ENCODE assay signal across 25 cellular contexts in the genomic region with DNA sequence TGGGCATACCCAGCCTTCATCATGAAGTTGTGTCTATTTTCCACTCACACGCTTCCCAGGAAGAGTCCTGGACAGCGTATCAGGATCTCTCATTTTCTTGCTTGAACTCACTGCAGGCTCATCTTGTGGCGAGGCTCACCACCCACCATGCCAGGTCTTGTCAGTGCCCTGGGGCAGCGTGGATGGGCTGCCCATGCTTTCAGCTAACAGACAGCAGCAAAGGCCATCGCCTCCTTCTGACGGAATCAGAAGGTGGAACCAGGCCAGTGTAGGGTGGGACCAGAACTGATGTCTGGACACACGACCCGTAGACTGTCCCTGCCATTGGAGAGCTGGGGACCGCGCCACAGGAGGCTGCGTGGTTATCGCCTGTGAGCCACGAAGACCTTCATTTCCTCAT.
"Had no signal": no experiment of that assay in that cellular context is flagged by ENCODE, and none has a peak within 500 bp of the region (broad histone marks: within the 10 kb centered on the region; RNA-seq: fewer than 3 reads in every experiment).

No MANE protein-coding gene starts in this region.

- H3K4me3 Mint-ChIP-seq: activated CD4-positive, alpha-beta memory T cell treated with anti-CD3 and anti-CD28 coated beads for 36 hours; activated CD4-positive, alpha-beta T cell treated with anti-CD3 and anti-CD28 coated beads, Interleukin-2, amount 10 ng/mL, durations not matched to agents 7 days and 5 days; activated naive CD4-positive, alpha-beta T cell treated with anti-CD3 and anti-CD28 coated beads, Interleukin-2, amount 10 ng/mL, durations not matched to agents 7 days and 5 days; activated naive CD8-positive, alpha-beta T cell treated with anti-CD3 and anti-CD28 coated beads for 36 hours had no signal

- DNase-seq: activated CD4-positive, alpha-beta memory T cell treated with anti-CD3 and anti-CD28 coated beads for 36 hours; activated CD4-positive, alpha-beta T cell treated with anti-CD3 and anti-CD28 coated beads, Interleukin-2, amount 10 ng/mL, durations not matched to agents 7 days and 5 days; activated CD4-positive, CD25-positive, alpha-beta regulatory T cell; activated gamma-delta T cell treated with Interleukin-2 at 50 U/mL for 16 hours; activated naive CD4-positive, alpha-beta T cell treated with anti-CD3 and anti-CD28 coated beads, Interleukin-2, amount 10 ng/mL, durations not matched to agents 7 days and 5 days; activated naive CD8-positive, alpha-beta T cell treated with anti-CD3 and anti-CD28 coated beads for 36 hours; activated T-cell treated with anti-CD3 and anti-CD28 coated beads for 4 hours; activated T-cell treated with anti-CD3 and anti-CD28 coated beads, Interleukin-2, amount 50 U/mL, for 48 hours; brain microvascular endothelial cell; Karpas-422; MM.1S; NCI-H1105 treated with DMSO at 0.1 percent for 48 hours; NCI-H1436 treated with DMSO at 0.1 percent for 48 hours; NCI-H187; NCI-H2081; NCI-H510A treated with DMSO at 0.1 percent for 48 hours; NCI-H69; NK-92 treated with Interleukin-12 subunit alpha and Interleukin-12 subunit beta, amount 100 ng/mL, for 24 hours; PC-3; SHP77 treated with DMSO at 0.1 percent for 48 hours; T-helper 1 cell had no signal

- H3K36me3 Mint-ChIP-seq: activated CD4-positive, alpha-beta memory T cell treated with anti-CD3 and anti-CD28 coated beads for 36 hours; activated naive CD4-positive, alpha-beta T cell treated with anti-CD3 and anti-CD28 coated beads, Interleukin-2, amount 10 ng/mL, durations not matched to agents 7 days and 5 days; activated naive CD8-positive, alpha-beta T cell treated with anti-CD3 and anti-CD28 coated beads for 36 hours had no signal

- ATAC-seq: K562, PC-3 had no signal

- FAIRE-seq: K562, RCC 7860 had no signal

- H3K4me3 ChIP-seq: K562 had no signal

- H3K4me1 Mint-ChIP-seq: activated CD4-positive, alpha-beta T cell treated with anti-CD3 and anti-CD28 coated beads, Interleukin-2, amount 10 ng/mL, durations not matched to agents 7 days and 5 days; activated naive CD4-positive, alpha-beta T cell treated with anti-CD3 and anti-CD28 coated beads, Interleukin-2, amount 10 ng/mL, durations not matched to agents 7 days and 5 days; activated naive CD8-positive, alpha-beta T cell treated with anti-CD3 and anti-CD28 coated beads for 36 hours had no signal

- H3K27me3 Mint-ChIP-seq: activated naive CD4-positive, alpha-beta T cell treated with anti-CD3 and anti-CD28 coated beads, Interleukin-2, amount 10 ng/mL, durations not matched to agents 7 days and 5 days had no signal

- H3K9me3 Mint-ChIP-seq: activated CD4-positive, alpha-beta memory T cell treated with anti-CD3 and anti-CD28 coated beads for 36 hours; activated CD4-positive, alpha-beta T cell treated with anti-CD3 and anti-CD28 coated beads, Interleukin-2, amount 10 ng/mL, durations not matched to agents 7 days and 5 days; activated naive CD4-positive, alpha-beta T cell treated with anti-CD3 and anti-CD28 coated beads, Interleukin-2, amount 10 ng/mL, durations not matched to agents 7 days and 5 days; activated naive CD8-positive, alpha-beta T cell treated with anti-CD3 and anti-CD28 coated beads for 36 hours; activated T-helper 2 cell treated with anti-CD3 and anti-CD28 coated beads, Interferon-gamma antibody, Interleukin-2, Interleukin-4, amounts not matched to agents 10 μg/mL and 5 μg/mL and 100 μg/mL, durations not matched to agents 14 hours and 24 hours and 36 hours had no signal

- H3K27ac Mint-ChIP-seq: activated CD4-positive, alpha-beta memory T cell treated with anti-CD3 and anti-CD28 coated beads for 36 hours; activated CD4-positive, alpha-beta T cell treated with anti-CD3 and anti-CD28 coated beads, Interleukin-2, amount 10 ng/mL, durations not matched to agents 7 days and 5 days; activated naive CD4-positive, alpha-beta T cell treated with anti-CD3 and anti-CD28 coated beads, Interleukin-2, amount 10 ng/mL, durations not matched to agents 7 days and 5 days; activated naive CD8-positive, alpha-beta T cell treated with anti-CD3 and anti-CD28 coated beads for 36 hours; activated T-helper 2 cell treated with anti-CD3 and anti-CD28 coated beads, Interferon-gamma antibody, Interleukin-2, Interleukin-4, amounts not matched to agents 10 μg/mL and 5 μg/mL and 100 μg/mL, durations not matched to agents 14 hours and 24 hours and 36 hours had no signal

- H3K36me3 ChIP-seq: brain microvascular endothelial cell had no signal

- H3K27me3 ChIP-seq: brain microvascular endothelial cell had no signal

- H3K27ac ChIP-seq: brain microvascular endothelial cell, VCaP had no signal
